Comparison of ENCODE assay signal across 8 cellular contexts in the genomic region with DNA sequence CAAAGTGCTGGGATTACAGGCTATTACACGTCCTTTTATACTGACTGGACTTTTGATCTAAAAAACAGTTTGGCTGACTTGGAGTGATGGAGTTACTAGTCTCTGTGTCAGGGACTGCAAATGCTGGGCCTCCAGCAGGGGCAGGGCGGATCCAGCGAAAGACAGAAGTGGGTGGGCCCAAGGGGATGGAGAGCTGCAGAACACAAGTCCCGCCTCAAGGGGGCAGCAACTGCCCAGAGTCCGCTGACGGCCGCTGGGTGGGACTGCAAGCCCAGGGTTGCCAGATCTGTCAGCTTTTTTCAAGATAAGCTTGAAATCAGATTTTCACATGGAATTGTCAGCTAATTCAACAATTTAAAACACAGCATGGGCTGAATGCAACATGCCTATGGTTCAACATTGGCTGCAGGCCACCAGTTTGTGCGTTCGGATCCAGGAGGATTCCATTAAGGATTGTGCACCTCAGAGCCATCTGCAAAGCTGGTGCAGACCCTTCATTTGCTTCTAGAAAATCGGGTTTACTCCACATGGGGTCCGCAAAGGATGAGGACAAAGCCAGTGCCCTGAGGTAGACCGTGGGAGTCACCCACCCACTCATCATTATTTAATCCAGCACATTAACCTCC. TPM values are rescaled to one million over a fixed set of nuclear protein-coding genes. Genes with fewer than 3 reads are reported as not detected.
DNase-seq lines count a peak whose midpoint lies in the region; ATAC-seq, FAIRE-seq and TF ChIP-seq lines count a peak whose summit lies in the region.

No MANE protein-coding gene starts in this region.

- H3K4me1 Mint-ChIP-seq in CD4-positive, alpha-beta T cell (ENCODE audit: low read depth): peaks cover 9% of the 10 kb centered on the region
- peaks cover 36% of the 10 kb centered on the region for H3K4me1 Mint-ChIP-seq in activated CD4-positive, alpha-beta memory T cell treated with anti-CD3 and anti-CD28 coated beads, Interleukin-2, amount 10 ng/mL, durations not matched to agents 7 days and 5 days

- no peak overlapping the region for H3K27ac ChIP-seq in CD4-positive, alpha-beta T cell (ENCODE audit: low read depth, low read length)
- H3K27ac ChIP-seq in lung (ENCODE audit: low read depth in 1 of 2, low read length in 1 of 2): no peak overlapping the region

- H3K9me3 Mint-ChIP-seq in CD4-positive, alpha-beta T cell: no peaks in the 10 kb centered on the region
- no peaks in the 10 kb centered on the region for H3K9me3 Mint-ChIP-seq in activated CD4-positive, alpha-beta memory T cell treated with anti-CD3 and anti-CD28 coated beads, Interleukin-2, amount 10 ng/mL, durations not matched to agents 7 days and 5 days

- H3K4me1 ChIP-seq in lung (ENCODE audit: control insufficient read depth in 2 of 2, insufficient read depth in 2 of 2, low read length in 2 of 2): peaks cover 0 to 3% of the 10 kb centered on the region in 2 donors

- FAIRE-seq in HTR-8/SVneo (lab: Jason Lieb, UNC): no peak

- ATAC-seq in CD4-positive, alpha-beta T cell (ENCODE audit: poor library complexity): peak; percentile 100
- ATAC-seq in GM19467 (IDR thresholded peaks at IDR 0.05; ENCODE audit: unreplicated experiment) (peak; percentile 85), lung (ENCODE audit: insufficient read depth, low FRiP score) (peak; percentile 86)

- peak overlapping the region; percentile 24 for H3K27ac Mint-ChIP-seq in CD4-positive, alpha-beta T cell
- peak overlapping the region; percentile 38 for H3K27ac Mint-ChIP-seq in activated CD4-positive, alpha-beta memory T cell treated with anti-CD3 and anti-CD28 coated beads, Interleukin-2, amount 10 ng/mL, durations not matched to agents 7 days and 5 days

- POLR2A ChIA-PET in CD4-positive, alpha-beta T cell (lab: Charles Lee): interaction anchor here (0.7 to 6.0 kb wide), 16 partner anchors 9 to 250 kb away, joined by 3 to 124 read pairs (median 4); a partner anchor contains a TSS
- POLR2A ChIA-PET in activated CD4-positive, alpha-beta memory T cell treated with anti-CD3 and anti-CD28 coated beads, Interleukin-2, amount 10 ng/mL, durations not matched to agents 7 days and 5 days (lab: Charles Lee): interaction anchor here (0.8 to 18.9 kb wide), 13 partner anchors 9 to 140 kb away, joined by 3 to 268 read pairs (median 4); a partner anchor contains a TSS

- CTCF ChIA-PET in CD4-positive, alpha-beta T cell (lab: Charles Lee): interaction anchor here (0.6 to 4.6 kb wide), 35 partner anchors 9 to 1514 kb away, joined by 3 to 184 read pairs (median 5); a partner anchor contains a TSS
- CTCF ChIA-PET in activated CD4-positive, alpha-beta memory T cell treated with anti-CD3 and anti-CD28 coated beads, Interleukin-2, amount 10 ng/mL, durations not matched to agents 7 days and 5 days (lab: Charles Lee): interaction anchor here (0.6 to 10.1 kb wide), 46 partner anchors 9 to 357 kb away, joined by 3 to 286 read pairs (median 4); a partner anchor contains a TSS

- H3K27me3 ChIP-seq in CD4-positive, alpha-beta T cell (ENCODE audit: control insufficient read depth, insufficient read depth, low read length): no peaks in the 10 kb centered on the region
- no peaks in the 10 kb centered on the region for H3K27me3 ChIP-seq in lung (ENCODE audit: control insufficient read depth, insufficient read depth)

- no peak overlapping the region for H3K4me3 Mint-ChIP-seq in CD4-positive, alpha-beta T cell
- no peak overlapping the region for H3K4me3 Mint-ChIP-seq in activated CD4-positive, alpha-beta memory T cell treated with anti-CD3 and anti-CD28 coated beads, Interleukin-2, amount 10 ng/mL, durations not matched to agents 7 days and 5 days

- H3K4me3 ChIP-seq in lung: no peak overlapping the region

- DNase-seq in CD4-positive, alpha-beta T cell: peak; percentile 86 to 91 (median 88)
- peak; percentile 89 for DNase-seq in HTR-8/SVneo (ENCODE audit: insufficient read length, low spot score)
- peak; percentile 25 for DNase-seq in NK-92 (lab: John Stamatoyannopoulos, UW; ENCODE audit: unreplicated experiment)
- peak; percentile 91 for DNase-seq in activated CD4-positive, alpha-beta memory T cell treated with anti-CD3 and anti-CD28 coated beads, Interleukin-2, amount 10 ng/mL, durations not matched to agents 7 days and 5 days
- DNase-seq in dermis microvascular lymphatic vessel endothelial cell (ENCODE audit: low read depth in 2 of 2): peak; percentile 86 to 92
- peak; percentile 90 for DNase-seq in lung (ENCODE audit: low spot score)
- DNase-seq in stimulated activated CD4-positive, alpha-beta T cell treated with anti-CD3 and anti-CD28 coated beads, TNF-alpha, amount 100 ng/mL, for 48 hours (ENCODE audit: low read depth in 3 of 3): peak; percentile 73 to 79 (median 76)

- H3K36me3 Mint-ChIP-seq in CD4-positive, alpha-beta T cell (ENCODE audit: low read depth): peaks cover 21% of the 10 kb centered on the region
- peaks cover 43% of the 10 kb centered on the region for H3K36me3 Mint-ChIP-seq in activated CD4-positive, alpha-beta memory T cell treated with anti-CD3 and anti-CD28 coated beads, Interleukin-2, amount 10 ng/mL, durations not matched to agents 7 days and 5 days (ENCODE audit: low read depth)

- H3K36me3 ChIP-seq in lung (ENCODE audit: control insufficient read depth in 2 of 2, insufficient read depth in 2 of 2, low read length in 2 of 2): peaks cover 0 to 2% of the 10 kb centered on the region in 2 donors

- intact Hi-C loops in CD4-positive, alpha-beta T cell (cut with DNase I, micrococcal nuclease): loop anchor here (1.0 to 2.0 kb wide), 4 partner anchors 10 to 103 kb away; a partner anchor contains a TSS

- H3K27me3 Mint-ChIP-seq in CD4-positive, alpha-beta T cell: no peaks in the 10 kb centered on the region
- no peaks in the 10 kb centered on the region for H3K27me3 Mint-ChIP-seq in activated CD4-positive, alpha-beta memory T cell treated with anti-CD3 and anti-CD28 coated beads, Interleukin-2, amount 10 ng/mL, durations not matched to agents 7 days and 5 days

- 18 to 29% methylated on average over 12 of the region's 12 CpGs for WGBS in lung, 2 donors

- TF ChIP-seq CTCF in CD4-positive, alpha-beta T cell (IDR thresholded peaks at IDR 0.05): peak; percentile 98
- TF ChIP-seq CTCF in lung (IDR thresholded peaks at IDR 0.05; ENCODE audit: control extremely low read depth, extremely low read depth): peak; percentile 99

- no peaks in the 10 kb centered on the region for H3K9me3 ChIP-seq in CD4-positive, alpha-beta T cell (ENCODE audit: control insufficient read depth, low read length)
- H3K9me3 ChIP-seq in lung (ENCODE audit: control insufficient read depth in 2 of 2, insufficient read depth in 1 of 2, low read length in 1 of 2): no peaks in the 10 kb centered on the region

RNA-seq across cellular contexts. Expression of a gene that starts 10.7 kb away (rescaled TPM):
- 10 to 100 TPM; 25.2 to 25.6 TPM for total RNA-seq in CD4-positive, alpha-beta T cell
- total RNA-seq in activated CD4-positive, alpha-beta memory T cell treated with anti-CD3 and anti-CD28 coated beads, Interleukin-2, amount 10 ng/mL, durations not matched to agents 7 days and 5 days: 100 to 1,000 TPM; 610 to 616 TPM
- total RNA-seq in dermis microvascular lymphatic vessel endothelial cell: 131 and 144 TPM in 2 replicates
- total RNA-seq in lung: 100 to 1,000 TPM in 1 of 2 donors, 10 to 100 TPM in 1; 38.8 to 118 TPM
- polyA plus RNA-seq in lung: 10 to 100 TPM; 18.5 to 63.8 TPM

RNA-seq across cellular contexts. Expression of a gene that starts 20.0 kb away (rescaled TPM):
- 1 to 10 TPM; 1.1 to 1.5 TPM for total RNA-seq in CD4-positive, alpha-beta T cell
- total RNA-seq in activated CD4-positive, alpha-beta memory T cell treated with anti-CD3 and anti-CD28 coated beads, Interleukin-2, amount 10 ng/mL, durations not matched to agents 7 days and 5 days: 1 to 10 TPM; 1.4 TPM
- 8.5 and 16.9 TPM in 2 replicates for total RNA-seq in dermis microvascular lymphatic vessel endothelial cell
- total RNA-seq in lung: 10 to 100 TPM in 1 of 2 donors, 1 to 10 TPM in 1; 7.6 to 12.1 TPM
- 1 to 10 TPM; 4.2 to 5.6 TPM for polyA plus RNA-seq in lung

RNA-seq across cellular contexts. Expression of a gene that starts 36.2 kb away (rescaled TPM):
- not detected for total RNA-seq in CD4-positive, alpha-beta T cell
- 1 to 10 TPM; 5.2 to 5.4 TPM for total RNA-seq in activated CD4-positive, alpha-beta memory T cell treated with anti-CD3 and anti-CD28 coated beads, Interleukin-2, amount 10 ng/mL, durations not matched to agents 7 days and 5 days
- total RNA-seq in dermis microvascular lymphatic vessel endothelial cell: 1.4 and 3.2 TPM in 2 replicates
- total RNA-seq in lung: 1 to 10 TPM in 1 of 2 donors, under 1 TPM in 1; 0.21 to 1.1 TPM
- polyA plus RNA-seq in lung: under 1 TPM; 0.26 to 0.31 TPM

Comparison
In these comparisons a context has a peak if more than half of its experiments do, and no peak if none do; other contexts are left out.
1. DNase-seq: peak in every context shown above with its lines; median percentile 91 in activated CD4-positive, alpha-beta memory T cell treated with anti-CD3 and anti-CD28 coated beads, Interleukin-2, amount 10 ng/mL, durations not matched to agents 7 days and 5 days; 90 in lung; 89 in HTR-8/SVneo; 89 in dermis microvascular lymphatic vessel endothelial cell; 88 in CD4-positive, alpha-beta T cell; 76 in stimulated activated CD4-positive, alpha-beta T cell treated with anti-CD3 and anti-CD28 coated beads, TNF-alpha, amount 100 ng/mL, for 48 hours; 25 in NK-92.